ENCODE assay signal across 1 cellular context in the genomic region with DNA sequence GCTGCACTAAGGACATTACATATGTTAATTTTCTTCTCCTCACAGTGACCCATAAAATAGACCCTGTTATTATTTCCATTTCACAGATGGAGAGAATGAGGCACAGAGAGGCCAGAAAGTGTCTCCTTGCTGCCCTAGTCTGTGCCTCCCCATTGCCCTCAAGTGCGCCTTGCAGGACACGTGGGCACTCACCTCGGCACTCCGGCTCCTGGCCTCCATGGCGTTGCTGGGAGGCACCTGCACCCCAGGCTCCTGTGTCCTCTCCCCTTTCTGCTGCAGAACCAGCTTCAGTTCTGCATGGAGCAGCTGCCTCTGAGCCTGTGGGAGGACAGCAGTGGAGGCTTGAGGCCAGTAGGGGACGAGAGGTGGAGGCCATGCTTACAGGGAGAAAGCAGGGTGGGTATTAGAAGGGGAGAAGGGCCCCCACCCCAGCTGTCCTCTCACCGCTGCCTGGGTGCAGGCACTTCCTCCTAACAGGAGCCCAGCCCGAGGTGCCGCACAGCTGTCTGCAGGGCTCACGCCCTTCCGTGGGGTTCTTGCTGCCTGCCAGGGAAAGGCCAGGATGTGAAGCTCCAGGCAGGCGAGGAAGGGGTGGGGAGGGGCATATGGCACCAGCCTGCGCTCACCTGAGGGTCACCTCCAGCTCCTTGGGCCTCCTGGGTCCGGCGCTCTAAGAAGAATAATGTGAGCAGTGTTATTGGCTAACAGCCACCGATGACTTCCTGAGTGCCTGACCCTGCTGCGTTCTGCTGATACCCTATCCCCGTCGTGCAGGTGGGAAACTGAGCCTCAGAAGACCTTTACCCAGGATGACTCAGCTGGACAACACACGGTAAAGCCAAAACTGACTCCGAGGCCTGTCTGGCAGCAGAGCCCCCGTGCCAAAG.
TF ChIP-seq lines count a peak whose summit lies in the region.

No MANE protein-coding gene starts in this region.

TF ChIP-seq in HepG2, 621 proteins besides CTCF, POLR2A, EP300 and RAD21 (continues in another document):
- TF ChIP-seq ZBTB3 (CRISPR knock-in tag; IDR thresholded peaks at IDR 0.05; ENCODE audit: borderline replicate concordance, low read depth) (no peak), ZNF530 (CRISPR knock-in tag; IDR thresholded peaks at IDR 0.05; ENCODE audit: low read depth) (no peak), FOSL2 (CRISPR knock-in tag; IDR thresholded peaks at IDR 0.05) (0 out of 2 replicates have a peak, but pooled peaks have one; percentile 19), RCOR2 (CRISPR knock-in tag; IDR thresholded peaks at IDR 0.05) (no peak), SALL1 (CRISPR knock-in tag; IDR thresholded peaks at IDR 0.05) (no peak), JUN (CRISPR knock-in tag; IDR thresholded peaks at IDR 0.05) (no peak), HOXD1 (CRISPR knock-in tag; IDR thresholded peaks at IDR 0.05) (no peak), ZNF557 (CRISPR knock-in tag; IDR thresholded peaks at IDR 0.05) (no peak), ZNF629 (CRISPR knock-in tag; conservative IDR thresholded peaks at IDR 0.05) (peak; percentile 47; the same call in 1 of the 2 replicates), MAFF (IDR thresholded peaks at IDR 0.05; ENCODE audit: low read depth, low read length) (no peak), ZNF713 (CRISPR knock-in tag; IDR thresholded peaks at IDR 0.05) (no peak), FOXJ3 (CRISPR knock-in tag; IDR thresholded peaks at IDR 0.05; ENCODE audit: borderline replicate concordance) (no peak), ZNF382 (CRISPR knock-in tag; IDR thresholded peaks at IDR 0.05; ENCODE audit: borderline replicate concordance) (no peak), PAXIP1 (CRISPR knock-in tag; conservative IDR thresholded peaks at IDR 0.05) (no peak), ATF6 (CRISPR knock-in tag; conservative IDR thresholded peaks at IDR 0.05) (no peak), ZNF503 (CRISPR knock-in tag; IDR thresholded peaks at IDR 0.05) (no peak), TEAD3 (CRISPR knock-in tag; optimal IDR thresholded peaks at IDR 0.05; ENCODE audit: borderline replicate concordance) (no peak), NBN (conservative IDR thresholded peaks at IDR 0.05) (no peak), DPF2 (CRISPR knock-in tag; IDR thresholded peaks at IDR 0.05; ENCODE audit: borderline replicate concordance, low read depth) (no peak), SOX5 (CRISPR knock-in tag; IDR thresholded peaks at IDR 0.05; ENCODE audit: borderline replicate concordance) (no peak), TOPORS (CRISPR knock-in tag; IDR thresholded peaks at IDR 0.05) (no peak), IRF1 (CRISPR knock-in tag; IDR thresholded peaks at IDR 0.05; ENCODE audit: low read depth) (no peak), ZNF136 (CRISPR knock-in tag; IDR thresholded peaks at IDR 0.05; ENCODE audit: low read depth) (no peak), ZFP91 (CRISPR knock-in tag; IDR thresholded peaks at IDR 0.05; ENCODE audit: borderline replicate concordance) (peak; percentile 26; the same call in 1 of the 2 replicates)
- TF ChIP-seq, protein P1, sequence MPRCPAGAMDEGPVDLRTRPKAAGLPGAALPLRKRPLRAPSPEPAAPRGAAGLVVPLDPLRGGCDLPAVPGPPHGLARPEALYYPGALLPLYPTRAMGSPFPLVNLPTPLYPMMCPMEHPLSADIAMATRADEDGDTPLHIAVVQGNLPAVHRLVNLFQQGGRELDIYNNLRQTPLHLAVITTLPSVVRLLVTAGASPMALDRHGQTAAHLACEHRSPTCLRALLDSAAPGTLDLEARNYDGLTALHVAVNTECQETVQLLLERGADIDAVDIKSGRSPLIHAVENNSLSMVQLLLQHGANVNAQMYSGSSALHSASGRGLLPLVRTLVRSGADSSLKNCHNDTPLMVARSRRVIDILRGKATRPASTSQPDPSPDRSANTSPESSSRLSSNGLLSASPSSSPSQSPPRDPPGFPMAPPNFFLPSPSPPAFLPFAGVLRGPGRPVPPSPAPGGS (CRISPR knock-in tag; IDR thresholded peaks at IDR 0.05) = no peak
- TF ChIP-seq, protein P2, sequence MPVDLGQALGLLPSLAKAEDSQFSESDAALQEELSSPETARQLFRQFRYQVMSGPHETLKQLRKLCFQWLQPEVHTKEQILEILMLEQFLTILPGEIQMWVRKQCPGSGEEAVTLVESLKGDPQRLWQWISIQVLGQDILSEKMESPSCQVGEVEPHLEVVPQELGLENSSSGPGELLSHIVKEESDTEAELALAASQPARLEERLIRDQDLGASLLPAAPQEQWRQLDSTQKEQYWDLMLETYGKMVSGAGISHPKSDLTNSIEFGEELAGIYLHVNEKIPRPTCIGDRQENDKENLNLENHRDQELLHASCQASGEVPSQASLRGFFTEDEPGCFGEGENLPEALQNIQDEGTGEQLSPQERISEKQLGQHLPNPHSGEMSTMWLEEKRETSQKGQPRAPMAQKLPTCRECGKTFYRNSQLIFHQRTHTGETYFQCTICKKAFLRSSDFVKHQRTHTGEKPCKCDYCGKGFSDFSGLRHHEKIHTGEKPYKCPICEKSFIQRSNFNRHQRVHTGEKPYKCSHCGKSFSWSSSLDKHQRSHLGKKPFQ (CRISPR knock-in tag; IDR thresholded peaks at IDR 0.05; ENCODE audit: insufficient replicate concordance) = no peak
- TF ChIP-seq, protein P3, sequence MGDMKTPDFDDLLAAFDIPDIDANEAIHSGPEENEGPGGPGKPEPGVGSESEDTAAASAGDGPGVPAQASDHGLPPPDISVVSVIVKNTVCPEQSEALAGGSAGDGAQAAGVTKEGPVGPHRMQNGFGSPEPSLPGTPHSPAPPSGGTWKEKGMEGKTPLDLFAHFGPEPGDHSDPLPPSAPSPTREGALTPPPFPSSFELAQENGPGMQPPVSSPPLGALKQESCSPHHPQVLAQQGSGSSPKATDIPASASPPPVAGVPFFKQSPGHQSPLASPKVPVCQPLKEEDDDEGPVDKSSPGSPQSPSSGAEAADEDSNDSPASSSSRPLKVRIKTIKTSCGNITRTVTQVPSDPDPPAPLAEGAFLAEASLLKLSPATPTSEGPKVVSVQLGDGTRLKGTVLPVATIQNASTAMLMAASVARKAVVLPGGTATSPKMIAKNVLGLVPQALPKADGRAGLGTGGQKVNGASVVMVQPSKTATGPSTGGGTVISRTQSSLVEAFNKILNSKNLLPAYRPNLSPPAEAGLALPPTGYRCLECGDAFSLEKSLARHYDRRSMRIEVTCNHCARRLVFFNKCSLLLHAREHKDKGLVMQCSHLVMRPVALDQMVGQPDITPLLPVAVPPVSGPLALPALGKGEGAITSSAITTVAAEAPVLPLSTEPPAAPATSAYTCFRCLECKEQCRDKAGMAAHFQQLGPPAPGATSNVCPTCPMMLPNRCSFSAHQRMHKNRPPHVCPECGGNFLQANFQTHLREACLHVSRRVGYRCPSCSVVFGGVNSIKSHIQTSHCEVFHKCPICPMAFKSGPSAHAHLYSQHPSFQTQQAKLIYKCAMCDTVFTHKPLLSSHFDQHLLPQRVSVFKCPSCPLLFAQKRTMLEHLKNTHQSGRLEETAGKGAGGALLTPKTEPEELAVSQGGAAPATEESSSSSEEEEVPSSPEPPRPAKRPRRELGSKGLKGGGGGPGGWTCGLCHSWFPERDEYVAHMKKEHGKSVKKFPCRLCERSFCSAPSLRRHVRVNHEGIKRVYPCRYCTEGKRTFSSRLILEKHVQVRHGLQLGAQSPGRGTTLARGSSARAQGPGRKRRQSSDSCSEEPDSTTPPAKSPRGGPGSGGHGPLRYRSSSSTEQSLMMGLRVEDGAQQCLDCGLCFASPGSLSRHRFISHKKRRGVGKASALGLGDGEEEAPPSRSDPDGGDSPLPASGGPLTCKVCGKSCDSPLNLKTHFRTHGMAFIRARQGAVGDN (CRISPR knock-in tag; IDR thresholded peaks at IDR 0.05) = peak; percentile 18; the same call in 1 of the 2 replicates
- TF ChIP-seq, protein P4, sequence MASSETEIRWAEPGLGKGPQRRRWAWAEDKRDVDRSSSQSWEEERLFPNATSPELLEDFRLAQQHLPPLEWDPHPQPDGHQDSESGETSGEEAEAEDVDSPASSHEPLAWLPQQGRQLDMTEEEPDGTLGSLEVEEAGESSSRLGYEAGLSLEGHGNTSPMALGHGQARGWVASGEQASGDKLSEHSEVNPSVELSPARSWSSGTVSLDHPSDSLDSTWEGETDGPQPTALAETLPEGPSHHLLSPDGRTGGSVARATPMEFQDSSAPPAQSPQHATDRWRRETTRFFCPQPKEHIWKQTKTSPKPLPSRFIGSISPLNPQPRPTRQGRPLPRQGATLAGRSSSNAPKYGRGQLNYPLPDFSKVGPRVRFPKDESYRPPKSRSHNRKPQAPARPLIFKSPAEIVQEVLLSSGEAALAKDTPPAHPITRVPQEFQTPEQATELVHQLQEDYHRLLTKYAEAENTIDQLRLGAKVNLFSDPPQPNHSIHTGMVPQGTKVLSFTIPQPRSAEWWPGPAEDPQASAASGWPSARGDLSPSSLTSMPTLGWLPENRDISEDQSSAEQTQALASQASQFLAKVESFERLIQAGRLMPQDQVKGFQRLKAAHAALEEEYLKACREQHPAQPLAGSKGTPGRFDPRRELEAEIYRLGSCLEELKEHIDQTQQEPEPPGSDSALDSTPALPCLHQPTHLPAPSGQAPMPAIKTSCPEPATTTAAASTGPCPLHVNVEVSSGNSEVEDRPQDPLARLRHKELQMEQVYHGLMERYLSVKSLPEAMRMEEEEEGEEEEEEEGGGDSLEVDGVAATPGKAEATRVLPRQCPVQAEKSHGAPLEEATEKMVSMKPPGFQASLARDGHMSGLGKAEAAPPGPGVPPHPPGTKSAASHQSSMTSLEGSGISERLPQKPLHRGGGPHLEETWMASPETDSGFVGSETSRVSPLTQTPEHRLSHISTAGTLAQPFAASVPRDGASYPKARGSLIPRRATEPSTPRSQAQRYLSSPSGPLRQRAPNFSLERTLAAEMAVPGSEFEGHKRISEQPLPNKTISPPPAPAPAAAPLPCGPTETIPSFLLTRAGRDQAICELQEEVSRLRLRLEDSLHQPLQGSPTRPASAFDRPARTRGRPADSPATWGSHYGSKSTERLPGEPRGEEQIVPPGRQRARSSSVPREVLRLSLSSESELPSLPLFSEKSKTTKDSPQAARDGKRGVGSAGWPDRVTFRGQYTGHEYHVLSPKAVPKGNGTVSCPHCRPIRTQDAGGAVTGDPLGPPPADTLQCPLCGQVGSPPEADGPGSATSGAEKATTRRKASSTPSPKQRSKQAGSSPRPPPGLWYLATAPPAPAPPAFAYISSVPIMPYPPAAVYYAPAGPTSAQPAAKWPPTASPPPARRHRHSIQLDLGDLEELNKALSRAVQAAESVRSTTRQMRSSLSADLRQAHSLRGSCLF (CRISPR knock-in tag; IDR thresholded peaks at IDR 0.05; ENCODE audit: borderline replicate concordance) = no peak
